Comparison of ENCODE assay signal across 8 cellular contexts in the genomic region with DNA sequence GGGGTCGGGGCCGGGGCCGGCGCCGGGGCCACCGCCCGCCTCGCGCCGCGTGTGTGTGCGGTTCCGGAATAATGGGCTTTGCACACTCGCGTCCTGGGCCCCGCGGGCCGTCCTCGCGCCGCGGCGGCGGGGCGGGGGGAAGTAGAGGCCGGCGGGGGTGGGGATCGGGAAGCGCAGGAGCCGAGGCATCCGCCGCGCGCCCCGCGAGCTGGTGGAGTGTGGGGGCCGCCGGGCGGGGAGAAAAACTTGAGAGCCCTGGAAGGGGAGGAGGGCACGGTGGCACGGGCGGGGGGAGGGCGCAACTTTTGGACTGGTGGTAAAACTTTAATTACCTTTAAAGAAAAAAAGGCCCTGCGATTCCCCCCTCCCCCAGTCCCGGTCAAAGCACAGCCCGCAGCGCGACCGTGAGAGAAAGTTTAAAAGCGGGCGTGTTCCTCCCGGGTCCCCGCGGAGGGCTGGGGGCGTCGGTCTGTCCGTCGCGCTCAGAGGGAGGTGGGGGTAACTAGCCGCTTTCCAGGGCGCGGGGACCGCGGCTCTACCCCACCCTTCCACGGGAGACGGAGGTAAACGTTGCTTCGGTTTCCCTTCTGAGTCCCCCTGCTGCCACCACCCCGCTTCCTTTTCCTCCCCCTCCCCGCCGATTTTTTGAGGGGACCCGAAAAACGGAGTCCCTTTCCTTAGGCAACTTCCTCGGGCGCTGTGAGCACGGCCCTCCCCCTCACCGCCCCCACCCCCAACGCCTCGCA. TPM values are rescaled to one million over a fixed set of nuclear protein-coding genes. Genes with fewer than 3 reads are reported as not detected.
DNase-seq lines count a peak whose midpoint lies in the region; ATAC-seq and TF ChIP-seq lines count a peak whose summit lies in the region.

No MANE protein-coding gene starts in this region.

- H3K27ac Mint-ChIP-seq in activated T-cell treated with anti-CD3 and anti-CD28 coated beads, Interleukin-2, amount 50 U/mL, for 72 hours: peak overlapping the region; percentile 99
- H3K27ac Mint-ChIP-seq in nephron: peak overlapping the region; percentile 96 to 99 (median 97)
- peak overlapping the region; percentile 93 for H3K27ac Mint-ChIP-seq in type B pancreatic cell

- DNase-seq in GM10266 (ENCODE audit: extremely low spot score) (peak; percentile 49), Kasumi-1 (lab: John Stamatoyannopoulos, UW) (peak; percentile 28 to 32), fibroblast of gingiva (ENCODE audit: low read depth) (peak; percentile 11), type B pancreatic cell (ENCODE audit: extremely low spot score, unreplicated experiment) (peak; percentile 71), NCI-H2171 treated with DMSO at 0.1 percent for 48 hours (lab: John Stamatoyannopoulos, UW) (no peak), COLO829 (ENCODE audit: low spot score) (no peak)
- peak; percentile 37 to 46 for DNase-seq in activated T-cell treated with anti-CD3 and anti-CD28 coated beads, Interleukin-2, amount 50 U/mL, for 72 hours

- peaks cover 25% of the 10 kb centered on the region for H3K4me1 Mint-ChIP-seq in activated T-cell treated with anti-CD3 and anti-CD28 coated beads, Interleukin-2, amount 50 U/mL, for 72 hours (ENCODE audit: low read depth)
- H3K4me1 Mint-ChIP-seq in nephron (peaks cover 10% of the 10 kb centered on the region), type B pancreatic cell (ENCODE audit: unreplicated experiment) (no peaks in the 10 kb centered on the region)

- peak; percentile 13 to 29 for ATAC-seq in activated T-cell treated with anti-CD3 and anti-CD28 coated beads, Interleukin-2, amount 50 U/mL, for 72 hours (replicated peaks in 1 of 2)

- peak overlapping the region; percentile 95 to 99 for H3K4me3 Mint-ChIP-seq in activated T-cell treated with anti-CD3 and anti-CD28 coated beads, Interleukin-2, amount 50 U/mL, for 72 hours
- H3K4me3 Mint-ChIP-seq in nephron (peak overlapping the region; percentile 97 to 99 (median 99)), type B pancreatic cell (peak overlapping the region; percentile 99)

- no peaks in the 10 kb centered on the region for H3K9me3 Mint-ChIP-seq in activated T-cell treated with anti-CD3 and anti-CD28 coated beads, Interleukin-2, amount 50 U/mL, for 72 hours
- H3K9me3 Mint-ChIP-seq in nephron (no peaks in the 10 kb centered on the region), type B pancreatic cell (no peaks in the 10 kb centered on the region)

- no peaks in the 10 kb centered on the region for H3K27me3 Mint-ChIP-seq in activated T-cell treated with anti-CD3 and anti-CD28 coated beads, Interleukin-2, amount 50 U/mL, for 72 hours (ENCODE audit: low read depth)
- H3K27me3 Mint-ChIP-seq in nephron (ENCODE audit: low read depth): peaks cover 11% of the 10 kb centered on the region
- no peaks in the 10 kb centered on the region for H3K27me3 Mint-ChIP-seq in type B pancreatic cell

- peaks cover 8 to 10% of the 10 kb centered on the region in 2 donors for H3K36me3 Mint-ChIP-seq in activated T-cell treated with anti-CD3 and anti-CD28 coated beads, Interleukin-2, amount 50 U/mL, for 72 hours (ENCODE audit: insufficient read depth in 2 of 2)
- peaks cover 15% of the 10 kb centered on the region for H3K36me3 Mint-ChIP-seq in nephron (ENCODE audit: low read depth)
- peaks cover 9% of the 10 kb centered on the region for H3K36me3 Mint-ChIP-seq in type B pancreatic cell

- TF ChIP-seq CTCF in GM10266 (IDR thresholded peaks at IDR 0.05; ENCODE audit: control insufficient read depth, insufficient read depth, low read depth, missing control alignments) (no peak), nephron (IDR thresholded peaks at IDR 0.05; ENCODE audit: unreplicated experiment in 3 of 3) (no peak), type B pancreatic cell (conservative IDR thresholded peaks at IDR 0.05) (no peak)

RNA-seq across cellular contexts. Expression of gene L3MBTL3, which starts 1.9 kb away (rescaled TPM):
- total RNA-seq in activated T-cell treated with anti-CD3 and anti-CD28 coated beads, Interleukin-2, amount 50 U/mL, for 72 hours: 10 to 100 TPM in 1 of 2 donors, 1 to 10 TPM in 1; 9.1 to 10.9 TPM
- total RNA-seq in type B pancreatic cell (ENCODE audit: low replicate concordance): 16.6 and 23.8 TPM in 2 replicates

Comparison
In these comparisons a context has a peak if more than half of its experiments do, and no peak if none do; other contexts are left out.
1. DNase-seq: peak in GM10266 (single experiment), Kasumi-1 (2 of 2), activated T-cell treated with anti-CD3 and anti-CD28 coated beads, Interleukin-2, amount 50 U/mL, for 72 hours (2 of 2), fibroblast of gingiva (single experiment) and type B pancreatic cell (single experiment); none in NCI-H2171 treated with DMSO at 0.1 percent for 48 hours (single experiment) and COLO829 (single experiment).
2. Peak in every context shown above with its lines, with median percentiles within 50 percentile points of each other: H3K27ac Mint-ChIP-seq and H3K4me3 Mint-ChIP-seq.